ENCODE assay signal across 22 cellular contexts in genomic region chr22:38264322-38264843, GRCh38.
"Had no signal": no experiment of that assay in that cellular context is flagged by ENCODE, and none has a peak within 500 bp of the region (broad histone marks: within the 10 kb centered on the region; RNA-seq: fewer than 3 reads in every experiment).

No MANE protein-coding gene starts in this region.

- H3K27me3 ChIP-seq: breast epithelium, tibial artery had no signal

- ATAC-seq: effector memory CD8-positive, alpha-beta T cell; naive thymus-derived CD8-positive, alpha-beta T cell had no signal

- H3K36me3 ChIP-seq: breast epithelium had no signal

- DNase-seq: activated CD4-positive, alpha-beta T cell treated with anti-CD3 and anti-CD28 coated beads for 1 hour; activated CD8-positive, alpha-beta memory T cell treated with anti-CD3 and anti-CD28 coated beads for 24 hours; activated CD8-positive, alpha-beta memory T cell treated with anti-CD3 and anti-CD28 coated beads, Interleukin-2, amount 50 U/mL, for 48 hours; activated gamma-delta T cell; activated T-cell treated with anti-CD3 and anti-CD28 coated beads, Interleukin-2, amount 50 U/mL, for 48 hours; effector memory CD8-positive, alpha-beta T cell; foreskin fibroblast; kidney; naive thymus-derived CD8-positive, alpha-beta T cell; occipital lobe; posterior cingulate gyrus; stimulated activated CD4-positive, alpha-beta T cell treated with anti-CD3 and anti-CD28 coated beads, Interleukin-12 subunit alpha, Interleukin-12 subunit beta, amount 100 ng/mL, for 4 hours; stimulated activated CD4-positive, alpha-beta T cell treated with anti-CD3 and anti-CD28 coated beads, Interleukin-1b, Interleukin-23, amount 100 ng/mL, for 48 hours; stimulated activated CD8-positive, alpha-beta memory T cell treated with anti-CD3 and anti-CD28 coated beads, Interleukin-4, amount 100 ng/mL, for 48 hours; stimulated activated naive CD4-positive, alpha-beta T cell; SW 1271; T-helper 2 cell; tibial artery; WERI-Rb-1 had no signal

- H3K4me3 ChIP-seq: breast epithelium, tibial artery had no signal

- H3K4me3 Mint-ChIP-seq: activated naive CD4-positive, alpha-beta T cell treated with anti-CD3 and anti-CD28 coated beads, Interleukin-2, amount 50 U/mL, for 24 hours; dendritic cell treated with granulocyte-macrophage colony-stimulating factor and Interleukin-4, amounts not matched to agents 40 ng/mL and 50 ng/mL, for 4 days; effector memory CD8-positive, alpha-beta T cell had no signal

- H3K27ac ChIP-seq: WERI-Rb-1 had no signal

- H3K9me3 Mint-ChIP-seq: activated naive CD4-positive, alpha-beta T cell treated with anti-CD3 and anti-CD28 coated beads, Interleukin-2, amount 50 U/mL, for 24 hours; dendritic cell treated with granulocyte-macrophage colony-stimulating factor and Interleukin-4, amounts not matched to agents 40 ng/mL and 50 ng/mL, for 4 days; effector memory CD8-positive, alpha-beta T cell; naive thymus-derived CD8-positive, alpha-beta T cell had no signal

- H3K27ac Mint-ChIP-seq: dendritic cell treated with granulocyte-macrophage colony-stimulating factor and Interleukin-4, amounts not matched to agents 40 ng/mL and 50 ng/mL, for 4 days had no signal

- H3K9me3 ChIP-seq: breast epithelium, tibial artery had no signal

- H3K27me3 Mint-ChIP-seq: activated naive CD4-positive, alpha-beta T cell treated with anti-CD3 and anti-CD28 coated beads, Interleukin-2, amount 50 U/mL, for 24 hours; effector memory CD8-positive, alpha-beta T cell; naive thymus-derived CD8-positive, alpha-beta T cell had no signal
